ENCODE assay signal across 14 cellular contexts in the genomic region with DNA sequence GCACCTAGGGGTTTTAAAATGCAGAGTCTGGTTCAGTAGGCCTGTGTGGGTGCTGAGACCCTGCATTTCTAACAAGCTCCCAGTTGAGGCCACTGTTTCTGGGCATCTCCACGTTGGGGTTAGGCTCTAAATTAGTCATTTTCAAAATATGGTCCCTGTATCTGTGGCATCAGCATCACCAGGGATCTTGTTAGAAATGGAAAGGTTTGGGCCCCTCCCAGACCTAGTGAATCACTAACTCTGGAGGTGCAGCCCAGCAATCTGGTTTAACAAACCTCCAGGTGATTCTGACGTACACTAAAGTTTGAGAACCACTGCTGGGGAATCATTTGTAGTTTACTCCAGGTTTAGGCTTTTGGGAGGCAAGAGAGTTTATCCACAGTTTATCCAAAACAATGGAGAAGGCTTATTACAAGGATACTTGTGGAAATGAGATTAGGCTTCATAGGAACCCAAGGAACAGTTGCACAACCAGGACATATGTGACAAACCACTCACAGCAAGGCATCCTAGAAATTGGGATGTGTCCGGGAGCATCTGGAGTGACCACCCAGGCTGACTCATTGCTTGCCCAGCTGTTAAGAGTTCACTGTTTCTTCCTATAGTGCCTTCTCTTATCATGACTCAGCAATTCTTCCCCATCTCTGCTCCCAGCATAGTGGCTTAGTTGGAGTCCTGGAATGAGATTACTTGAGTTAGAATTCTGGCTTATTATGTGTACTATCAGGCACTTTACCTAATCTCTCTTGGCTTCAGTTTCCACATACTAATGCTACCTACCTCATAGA.
A peak's percentile ranks its signal among the peaks of the same experiment; 100 is the strongest.
DNase-seq lines count a peak whose midpoint lies in the region; ATAC-seq and TF ChIP-seq lines count a peak whose summit lies in the region.
"Had no signal": no experiment of that assay in that cellular context is flagged by ENCODE, and none has a peak within 500 bp of the region (broad histone marks: within the 10 kb centered on the region; RNA-seq: fewer than 3 reads in every experiment).

No MANE protein-coding gene starts in this region.

- H3K9me3 Mint-ChIP-seq in activated naive CD4-positive, alpha-beta T cell treated with anti-CD3 and anti-CD28 coated beads, Interleukin-2, amount 50 U/mL, for 72 hours: no peaks in the 10 kb centered on the region
- H3K9me3 Mint-ChIP-seq: activated T-cell treated with anti-CD3 and anti-CD28 coated beads, Interleukin-2, amount 50 U/mL, for 4 hours had no signal

- H3K27ac ChIP-seq in suprapubic skin: peak overlapping the region; percentile 55
- H3K27ac ChIP-seq: 22Rv1, colonic mucosa had no signal

- TF ChIP-seq CTCF in suprapubic skin (IDR thresholded peaks at IDR 0.05): no peak

- no peaks in the 10 kb centered on the region for H3K27me3 ChIP-seq in suprapubic skin
- H3K27me3 ChIP-seq: colonic mucosa had no signal

- H3K4me3 ChIP-seq in suprapubic skin: no peak overlapping the region
- H3K4me3 ChIP-seq: colonic mucosa had no signal

- peaks cover 6% of the 10 kb centered on the region for H3K4me1 ChIP-seq in suprapubic skin
- H3K4me1 ChIP-seq: colonic mucosa had no signal

- DNase-seq in DMS53 (lab: John Stamatoyannopoulos, UW): peak; percentile 58
- DNase-seq in DMS53 treated with DMSO at 0.1 percent for 48 hours (lab: John Stamatoyannopoulos, UW; ENCODE audit: unreplicated experiment): no peak
- DNase-seq in amniotic stem cell (lab: John Stamatoyannopoulos, UW): peak; percentile 67
- peak; percentile 42 for DNase-seq in left cardiac atrium
- no peak for DNase-seq in suprapubic skin (ENCODE audit: low spot score in 2 of 2)
- no peak for DNase-seq in activated naive CD4-positive, alpha-beta T cell treated with anti-CD3 and anti-CD28 coated beads, Interleukin-2, amount 50 U/mL, for 72 hours (ENCODE audit: low spot score in 2 of 2)
- no peak for DNase-seq in SHP77 treated with DMSO at 0.1 percent for 48 hours (lab: John Stamatoyannopoulos, UW)
- DNase-seq in HuH-7 (ENCODE audit: low spot score): no peak
- DNase-seq: activated T-cell treated with anti-CD3 and anti-CD28 coated beads, Interleukin-2, amount 50 U/mL, for 4 hours; colonic mucosa; NCI-H1694; stimulated activated CD4-positive, alpha-beta T cell treated with anti-CD3 and anti-CD28 coated beads, Interleukin-1b, Interleukin-23, amount 100 ng/mL, for 48 hours had no signal

- intact Hi-C loops in left cardiac atrium (cut with DNase I): no loop called here

- peak; percentile 27 to 84 for ATAC-seq in left cardiac atrium
- ATAC-seq in activated naive CD4-positive, alpha-beta T cell treated with anti-CD3 and anti-CD28 coated beads, Interleukin-2, amount 50 U/mL, for 72 hours: no peak
- ATAC-seq: activated T-cell treated with anti-CD3 and anti-CD28 coated beads, Interleukin-2, amount 50 U/mL, for 4 hours; Panc1 had no signal

- TF ChIP-seq EP300 in suprapubic skin (IDR thresholded peaks at IDR 0.05): no peak

- H3K27ac Mint-ChIP-seq in activated naive CD4-positive, alpha-beta T cell treated with anti-CD3 and anti-CD28 coated beads, Interleukin-2, amount 50 U/mL, for 72 hours: peak overlapping the region in 1 of 2 donors; percentile 68

- TF ChIP-seq POLR2A in suprapubic skin (IDR thresholded peaks at IDR 0.05): no peak

- H3K36me3 ChIP-seq in suprapubic skin: no peaks in the 10 kb centered on the region
- H3K36me3 ChIP-seq: colonic mucosa had no signal

- no peaks in the 10 kb centered on the region for H3K9me3 ChIP-seq in suprapubic skin
- H3K9me3 ChIP-seq: colonic mucosa had no signal

- WGBS in suprapubic skin: 64% methylated on average over 3 of the region's 3 CpGs

- no peaks in the 10 kb centered on the region for H3K36me3 Mint-ChIP-seq in activated naive CD4-positive, alpha-beta T cell treated with anti-CD3 and anti-CD28 coated beads, Interleukin-2, amount 50 U/mL, for 72 hours

Comparison
In these comparisons a context has a peak if more than half of its experiments do, and no peak if none do; other contexts are left out.
1. DNase-seq: peak in DMS53 (single experiment), amniotic stem cell (single experiment) and left cardiac atrium (single experiment); none in DMS53 treated with DMSO at 0.1 percent for 48 hours (single experiment), suprapubic skin (0 of 2), activated naive CD4-positive, alpha-beta T cell treated with anti-CD3 and anti-CD28 coated beads, Interleukin-2, amount 50 U/mL, for 72 hours (0 of 2), SHP77 treated with DMSO at 0.1 percent for 48 hours (single experiment) and HuH-7 (single experiment).
2. ATAC-seq: peak in left cardiac atrium (2 of 2); none in activated naive CD4-positive, alpha-beta T cell treated with anti-CD3 and anti-CD28 coated beads, Interleukin-2, amount 50 U/mL, for 72 hours (0 of 2).